Comparison of ENCODE assay signal across 15 cellular contexts in genomic region chr16:77220427-77220826, GRCh38. TPM values are rescaled to one million over a fixed set of nuclear protein-coding genes. Genes with fewer than 3 reads are reported as not detected.
DNase-seq lines count a peak whose midpoint lies in the region; ATAC-seq and TF ChIP-seq lines count a peak whose summit lies in the region.
"Had no signal": no experiment of that assay in that cellular context is flagged by ENCODE, and none has a peak within 500 bp of the region (broad histone marks: within the 10 kb centered on the region; RNA-seq: fewer than 3 reads in every experiment).

No MANE protein-coding gene starts in this region.

- no peaks in the 10 kb centered on the region for H3K4me1 Mint-ChIP-seq in activated CD4-positive, alpha-beta T cell treated with anti-CD3 and anti-CD28 coated beads for 36 hours

- peak; percentile 25 for DNase-seq in activated CD8-positive, alpha-beta memory T cell treated with anti-CD3 and anti-CD28 coated beads, Interleukin-2, amount 50 U/mL, for 48 hours
- DNase-seq in activated CD8-positive, alpha-beta memory T cell treated with anti-CD3 and anti-CD28 coated beads for 24 hours: no peak
- DNase-seq in choroid plexus epithelial cell (ENCODE audit: low read depth) (peak; percentile 43), COR-L47 (lab: John Stamatoyannopoulos, UW) (no peak)
- no peak for DNase-seq in activated CD4-positive, alpha-beta T cell treated with anti-CD3 and anti-CD28 coated beads for 36 hours
- DNase-seq: activated CD8-positive, alpha-beta memory T cell treated with anti-CD3 and anti-CD28 coated beads, Interleukin-2, amount 10 ng/mL, durations not matched to agents 7 days and 5 days; activated gamma-delta T cell treated with Interleukin-2 at 50 U/mL for 16 hours; CD4-positive, alpha-beta T cell; islet precursor cell; NCI-H526 treated with DMSO at 0.1 percent for 48 hours; WERI-Rb-1 had no signal

- POLR2A ChIA-PET in activated CD4-positive, alpha-beta T cell treated with anti-CD3 and anti-CD28 coated beads for 36 hours (lab: Charles Lee): no interaction called here

- no peaks in the 10 kb centered on the region for H3K36me3 Mint-ChIP-seq in activated CD4-positive, alpha-beta T cell treated with anti-CD3 and anti-CD28 coated beads for 36 hours (ENCODE audit: low read depth)
- H3K36me3 Mint-ChIP-seq: activated CD8-positive, alpha-beta memory T cell treated with anti-CD3 and anti-CD28 coated beads, Interleukin-2, amount 10 ng/mL, durations not matched to agents 7 days and 5 days had no signal

- ATAC-seq in GM21576 (IDR thresholded peaks at IDR 0.05; ENCODE audit: unreplicated experiment): peak; percentile 75
- peak; percentile 60 for ATAC-seq in HG03039 (IDR thresholded peaks at IDR 0.05; ENCODE audit: unreplicated experiment)
- ATAC-seq in HG03342 (IDR thresholded peaks at IDR 0.05; ENCODE audit: unreplicated experiment): no peak
- ATAC-seq in activated CD4-positive, alpha-beta T cell treated with anti-CD3 and anti-CD28 coated beads for 36 hours: no peak
- ATAC-seq: activated CD8-positive, alpha-beta memory T cell treated with anti-CD3 and anti-CD28 coated beads, Interleukin-2, amount 10 ng/mL, durations not matched to agents 7 days and 5 days; Panc1 had no signal

- CTCF ChIA-PET in activated CD4-positive, alpha-beta T cell treated with anti-CD3 and anti-CD28 coated beads for 36 hours (lab: Charles Lee): interaction anchor here (0.5 kb wide), 1 partner anchor 49 kb away, joined by 4 read pairs; no protein-coding TSS in a partner anchor

- intact Hi-C loops in activated CD4-positive, alpha-beta T cell treated with anti-CD3 and anti-CD28 coated beads for 36 hours (cut with DNase I, micrococcal nuclease): no loop called here

- no peak overlapping the region for H3K4me3 Mint-ChIP-seq in activated CD4-positive, alpha-beta T cell treated with anti-CD3 and anti-CD28 coated beads for 36 hours
- H3K4me3 Mint-ChIP-seq: activated CD8-positive, alpha-beta memory T cell treated with anti-CD3 and anti-CD28 coated beads, Interleukin-2, amount 10 ng/mL, durations not matched to agents 7 days and 5 days; CD4-positive, alpha-beta T cell had no signal

- TF ChIP-seq CTCF in choroid plexus epithelial cell (conservative IDR thresholded peaks at IDR 0.05; ENCODE audit: low read depth, low read length): no peak

- H3K4me3 ChIP-seq in choroid plexus epithelial cell (ENCODE audit: low read depth, low read length): no peak overlapping the region

- H3K27me3 Mint-ChIP-seq in activated CD4-positive, alpha-beta T cell treated with anti-CD3 and anti-CD28 coated beads for 36 hours: no peaks in the 10 kb centered on the region
- H3K27me3 Mint-ChIP-seq: CD4-positive, alpha-beta T cell had no signal

- H3K27ac Mint-ChIP-seq in activated CD4-positive, alpha-beta T cell treated with anti-CD3 and anti-CD28 coated beads for 36 hours: no peak overlapping the region
- H3K27ac Mint-ChIP-seq: activated CD8-positive, alpha-beta memory T cell treated with anti-CD3 and anti-CD28 coated beads, Interleukin-2, amount 10 ng/mL, durations not matched to agents 7 days and 5 days; CD4-positive, alpha-beta T cell had no signal

- no peaks in the 10 kb centered on the region for H3K9me3 Mint-ChIP-seq in activated CD4-positive, alpha-beta T cell treated with anti-CD3 and anti-CD28 coated beads for 36 hours (ENCODE audit: low read depth)
- H3K9me3 Mint-ChIP-seq: CD4-positive, alpha-beta T cell had no signal

RNA-seq across cellular contexts. Expression of gene SYCE1L, which starts 21.2 kb away (rescaled TPM):
- 1 to 10 TPM; 4.3 to 7.1 TPM for total RNA-seq in activated CD4-positive, alpha-beta T cell treated with anti-CD3 and anti-CD28 coated beads for 36 hours

RNA-seq across cellular contexts. Expression of gene MON1B, which starts 29.4 kb away (rescaled TPM):
- 10 to 100 TPM; 58.0 to 63.4 TPM for total RNA-seq in activated CD4-positive, alpha-beta T cell treated with anti-CD3 and anti-CD28 coated beads for 36 hours

Comparison
In these comparisons a context has a peak if more than half of its experiments do, and no peak if none do; other contexts are left out.
1. DNase-seq: peak in activated CD8-positive, alpha-beta memory T cell treated with anti-CD3 and anti-CD28 coated beads, Interleukin-2, amount 50 U/mL, for 48 hours (single experiment) and choroid plexus epithelial cell (single experiment); none in activated CD8-positive, alpha-beta memory T cell treated with anti-CD3 and anti-CD28 coated beads for 24 hours (single experiment), COR-L47 (single experiment) and activated CD4-positive, alpha-beta T cell treated with anti-CD3 and anti-CD28 coated beads for 36 hours (single experiment).
2. ATAC-seq: peak in GM21576 (single experiment) and HG03039 (single experiment); none in HG03342 (single experiment) and activated CD4-positive, alpha-beta T cell treated with anti-CD3 and anti-CD28 coated beads for 36 hours (single experiment).